9 cellular contexts compared by ENCODE assay signal in genomic region chr1:228463559-228464455, GRCh38. TPM values are rescaled to one million over a fixed set of nuclear protein-coding genes. Genes with fewer than 3 reads are reported as not detected.
DNase-seq lines count a peak whose midpoint lies in the region; ATAC-seq, FAIRE-seq and TF ChIP-seq lines count a peak whose summit lies in the region.
"Had no signal": no experiment of that assay in that cellular context is flagged by ENCODE, and none has a peak within 500 bp of the region (broad histone marks: within the 10 kb centered on the region; RNA-seq: fewer than 3 reads in every experiment).

No MANE protein-coding gene starts in this region.

- peaks cover 1% of the 10 kb centered on the region for H3K36me3 Mint-ChIP-seq in activated naive CD8-positive, alpha-beta T cell treated with anti-CD3 and anti-CD28 coated beads, Interleukin-2, amount 50 U/mL, for 24 hours (ENCODE audit: low read depth)

- 34% methylated on average over 42 of the region's 56 CpGs for WGBS in A549 (ENCODE audit: missing lambda C conversion rate)

- TF ChIP-seq CTCF in A549 (IDR thresholded peaks at IDR 0.05) (peak; percentile 18; the same call in 1 of the 3 replicates), Panc1 (IDR thresholded peaks at IDR 0.05) (peak; percentile 36), kidney epithelial cell (IDR thresholded peaks at IDR 0.05; ENCODE audit: insufficient read depth, low read length, poor library complexity, severe bottlenecking) (peak; percentile 1), gastrocnemius medialis (IDR thresholded peaks at IDR 0.05 in 4 of 5, conservative IDR thresholded peaks at IDR 0.05 in 1 of 5) (no peak)

- 0 out of 5 replicates have a peak, but pooled peaks of 1 of the 2 experiments have one; percentile 19 for TF ChIP-seq RAD21 in A549 (conservative IDR thresholded peaks at IDR 0.05 in 1 of 2, IDR thresholded peaks at IDR 0.05 in 1 of 2)

- POLR2A ChIA-PET in A549 (lab: Yijun Ruan, JAX) (interaction anchor here (0.6 kb wide), 1 partner anchor 41 kb away, joined by 3 read pairs; no protein-coding TSS in a partner anchor), Panc1 (lab: Charles Lee) (no interaction called here)

- H3K4me1 Mint-ChIP-seq in activated naive CD8-positive, alpha-beta T cell treated with anti-CD3 and anti-CD28 coated beads, Interleukin-2, amount 50 U/mL, for 24 hours, result peaks cover 50% of the 10 kb centered on the region

- H3K27ac ChIP-seq in A549, result peak overlapping the region; percentile 49 to 73
- no peak overlapping the region for H3K27ac ChIP-seq in Panc1 (ENCODE audit: low read length)
- H3K27ac ChIP-seq in gastrocnemius medialis, result no peak overlapping the region

- no peaks in the 10 kb centered on the region for H3K9me3 Mint-ChIP-seq in activated naive CD8-positive, alpha-beta T cell treated with anti-CD3 and anti-CD28 coated beads, Interleukin-2, amount 50 U/mL, for 24 hours

- in situ Hi-C loops in Panc1 (cut with HindIII; ENCODE audit: low pct_unique_long_range_greater_than_20kb, low sequenced_read_pairs), result no loop called here
- in situ Hi-C loops in gastrocnemius medialis (cut with MboI; ENCODE audit: low sequenced_read_pairs in 4 of 4), result no loop called here

- intact Hi-C loops in Panc1 (cut with micrococcal nuclease; ENCODE audit: unreplicated experiment) (no loop called here), gastrocnemius medialis (cut with DNase I; ENCODE audit: low total_unique reads) (no loop called here)

- ATAC-seq in A549, result peak; percentile 76 to 87
- peak; percentile 32 for ATAC-seq in GM18508 (IDR thresholded peaks at IDR 0.05; ENCODE audit: insufficient read depth, unreplicated experiment)
- peak; percentile 56 for ATAC-seq in HG03095 (IDR thresholded peaks at IDR 0.05; ENCODE audit: unreplicated experiment)
- peak; percentile 68 for ATAC-seq in Panc1
- ATAC-seq in activated naive CD8-positive, alpha-beta T cell treated with anti-CD3 and anti-CD28 coated beads, Interleukin-2, amount 50 U/mL, for 24 hours, result peak; percentile 78
- no peak for ATAC-seq in gastrocnemius medialis

- TF ChIP-seq POLR2A in A549 (IDR thresholded peaks at IDR 0.05; ENCODE audit: low read length) (no peak; the same call in 1 of the 2 replicates), gastrocnemius medialis (IDR thresholded peaks at IDR 0.05) (no peak)

- H3K4me2 ChIP-seq in A549, result peak overlapping the region; percentile 78

- CTCF ChIA-PET in A549 (lab: Yijun Ruan, JAX) (interaction anchor here (0.7 to 2.8 kb wide), 7 partner anchors 9 to 76 kb away, joined by 3 to 23 read pairs (median 4); no protein-coding TSS in a partner anchor), Panc1 (lab: Charles Lee) (interaction anchor here (0.6 kb wide), 1 partner anchor 18 kb away, joined by 6 read pairs; no protein-coding TSS in a partner anchor)

- H3K27me3 ChIP-seq in Panc1 (ENCODE audit: control insufficient read depth, insufficient read depth, low read length), result peaks cover 8% of the 10 kb centered on the region
- H3K27me3 ChIP-seq in kidney epithelial cell (ENCODE audit: control insufficient read depth, insufficient read depth, low read length), result peaks cover 38% of the 10 kb centered on the region
- peaks cover 96 to 99% (median 98%) of the 10 kb centered on the region in 3 donors for H3K27me3 ChIP-seq in gastrocnemius medialis

- H3K4me3 ChIP-seq in A549 (peak overlapping the region; percentile 38), Panc1 (ENCODE audit: low read depth in 2 of 2, low read length in 2 of 2) (peak overlapping the region; percentile 42 to 54), kidney epithelial cell (ENCODE audit: low read depth, low read length) (peak overlapping the region; percentile 30), gastrocnemius medialis (peak overlapping the region in 1 of 4 donors; percentile 16)

- FAIRE-seq in A549 (lab: Jason Lieb, UNC), result no peak
- FAIRE-seq: islet of Langerhans had no signal

- DNase-seq in A549 (ENCODE audit: low read depth in 1 of 2, low spot score in 1 of 2) (peak; percentile 77 to 83), Panc1 (ENCODE audit: low read depth, low spot score) (no peak), kidney epithelial cell (ENCODE audit: low read depth) (no peak), gastrocnemius medialis (no peak)
- DNase-seq in activated naive CD8-positive, alpha-beta T cell treated with anti-CD3 and anti-CD28 coated beads, Interleukin-2, amount 50 U/mL, for 24 hours, result peak; percentile 73
- peak; percentile 59 for DNase-seq in stimulated activated naive CD4-positive, alpha-beta T cell treated with Interleukin-2 at 50 U/mL for 16 hours (lab: John Stamatoyannopoulos, UW)

- H3K27me3 Mint-ChIP-seq in activated naive CD8-positive, alpha-beta T cell treated with anti-CD3 and anti-CD28 coated beads, Interleukin-2, amount 50 U/mL, for 24 hours, result peaks cover 48% of the 10 kb centered on the region

- peak overlapping the region; percentile 77 for H3K27ac Mint-ChIP-seq in activated naive CD8-positive, alpha-beta T cell treated with anti-CD3 and anti-CD28 coated beads, Interleukin-2, amount 50 U/mL, for 24 hours

- peak overlapping the region; percentile 87 for H3K4me3 Mint-ChIP-seq in activated naive CD8-positive, alpha-beta T cell treated with anti-CD3 and anti-CD28 coated beads, Interleukin-2, amount 50 U/mL, for 24 hours

- no TSS peak for BruUV-seq in Panc1 (replicated peaks; lab: Mats Ljungman, UMichigan)

- H3K4me1 ChIP-seq in A549, result peaks cover 16% of the 10 kb centered on the region; the same call in 2 of the 3 replicates
- peaks cover 6% of the 10 kb centered on the region; the same call in 1 of the 2 replicates for H3K4me1 ChIP-seq in Panc1 (ENCODE audit: control insufficient read depth, insufficient read depth, low read length)
- H3K4me1 ChIP-seq in gastrocnemius medialis, result no peaks in the 10 kb centered on the region

- no peak for TF ChIP-seq EP300 in A549 (IDR thresholded peaks at IDR 0.05)

- H3K36me3 ChIP-seq in Panc1 (ENCODE audit: control insufficient read depth, insufficient read depth, low read length), result no peaks in the 10 kb centered on the region
- H3K36me3 ChIP-seq in kidney epithelial cell (ENCODE audit: control insufficient read depth, insufficient read depth, low read length), result no peaks in the 10 kb centered on the region
- no peaks in the 10 kb centered on the region for H3K36me3 ChIP-seq in gastrocnemius medialis

- H3K9me3 ChIP-seq in A549, result no peaks in the 10 kb centered on the region
- H3K9me3 ChIP-seq in Panc1 (ENCODE audit: control insufficient read depth, insufficient read depth, low read depth, low read length), result no peaks in the 10 kb centered on the region
- no peaks in the 10 kb centered on the region for H3K9me3 ChIP-seq in gastrocnemius medialis

TF ChIP-seq in A549, 52 proteins besides CTCF, POLR2A, EP300 and RAD21 (continues in another document):
- TF ChIP-seq SMC3 (IDR thresholded peaks at IDR 0.05) (0 out of 3 replicates have a peak, but pooled peaks have one; percentile 10), ELK1 (IDR thresholded peaks at IDR 0.05; ENCODE audit: low read depth, low read length) (no peak), CEBPB (IDR thresholded peaks at IDR 0.05) (peak in 1 of 2 experiments; percentile 70; a peak in 1 of 4 replicates), EHF (CRISPR knock-in tag; IDR thresholded peaks at IDR 0.05) (no peak), MAX (IDR thresholded peaks at IDR 0.05) (peak; percentile 71)

RNA-seq across cellular contexts. Expression of gene RNF187, which starts 23.4 kb away (rescaled TPM):
- polyA plus RNA-seq in A549 (2011; rRNA removed), result 63.9 and 82.8 TPM in 2 replicates
- polyA plus RNA-seq in A549 (2012; cell fraction: cytosol; rRNA removed), result 54.8 and 62.8 TPM in 2 replicates
- 45.0 and 45.5 TPM in 2 replicates for polyA plus RNA-seq in A549 (2012; cell fraction: nucleus; rRNA removed)
- polyA plus RNA-seq in A549 (2017; fragmentation: RNase III; extraction: RNeasy Plus Mini Kit Qiagen cat#74134 plus additional on column Dnase treatment), result 52.7 to 67.5 TPM (median 64.5 TPM) in 3 replicates
- 60.3 and 74.0 TPM in 2 replicates for polyA minus RNA-seq in A549 (2011; rRNA and poly(A)+ RNA removed)
- 143 TPM for total RNA-seq in Panc1 (2021; ENCODE audit: unreplicated experiment)
- polyA plus RNA-seq in Panc1 (2012; ENCODE audit: insufficient read length), result 261 TPM
- total RNA-seq in kidney epithelial cell, result 128 and 136 TPM in 2 replicates
- 10 to 100 TPM; 33.5 to 99.8 (median 62.5) TPM for total RNA-seq in gastrocnemius medialis

RNA-seq across cellular contexts. Expression of gene TRIM17, which starts 47.1 kb away (rescaled TPM):
- polyA plus RNA-seq in A549 (2011; rRNA removed) (not detected in 2 replicates), A549 (2017; fragmentation: RNase III; extraction: RNeasy Plus Mini Kit Qiagen cat#74134 plus additional on column Dnase treatment) (not detected in 3 replicates)
- polyA plus RNA-seq in A549 (2012; cell fraction: cytosol; rRNA removed), result not detected in 2 replicates
- polyA plus RNA-seq in A549 (2012; cell fraction: nucleus; rRNA removed), result 0.04 TPM in 1 of 2 replicates, not detected in the other
- polyA minus RNA-seq in A549 (2011; rRNA and poly(A)+ RNA removed), result not detected in 2 replicates
- total RNA-seq in Panc1 (2021; ENCODE audit: unreplicated experiment) (1.2 TPM), kidney epithelial cell (4.6 and 6.1 TPM in 2 replicates), gastrocnemius medialis (not detected)
- 1.0 TPM for polyA plus RNA-seq in Panc1 (2012; ENCODE audit: insufficient read length)

RNA-seq across cellular contexts. Expression of gene TRIM11, which starts 57.2 kb away (rescaled TPM):
- polyA plus RNA-seq in A549 (2011; rRNA removed) (9.3 and 9.9 TPM in 2 replicates), A549 (2017; fragmentation: RNase III; extraction: RNeasy Plus Mini Kit Qiagen cat#74134 plus additional on column Dnase treatment) (18.8 to 20.1 TPM (median 20.1 TPM) in 3 replicates)
- polyA plus RNA-seq in A549 (2012; cell fraction: cytosol; rRNA removed), result 12.2 and 16.1 TPM in 2 replicates
- 41.5 and 54.1 TPM in 2 replicates for polyA plus RNA-seq in A549 (2012; cell fraction: nucleus; rRNA removed)
- polyA minus RNA-seq in A549 (2011; rRNA and poly(A)+ RNA removed), result 15.7 and 16.0 TPM in 2 replicates
- total RNA-seq in Panc1 (2021; ENCODE audit: unreplicated experiment) (38.6 TPM), kidney epithelial cell (47.0 and 59.9 TPM in 2 replicates), gastrocnemius medialis (10 to 100 TPM in 2 of 4 donors, 1 to 10 TPM in 2; 4.0 to 12.2 (median 9.3) TPM)
- 32.3 TPM for polyA plus RNA-seq in Panc1 (2012; ENCODE audit: insufficient read length)

Comparison
In these comparisons a context has a peak if more than half of its experiments do, and no peak if none do; other contexts are left out.
1. ATAC-seq: peak in A549 (2 of 2), GM18508 (single experiment), HG03095 (single experiment), Panc1 (single experiment) and activated naive CD8-positive, alpha-beta T cell treated with anti-CD3 and anti-CD28 coated beads, Interleukin-2, amount 50 U/mL, for 24 hours (single experiment); none in gastrocnemius medialis (0 of 2).
2. DNase-seq: peak in A549 (2 of 2), activated naive CD8-positive, alpha-beta T cell treated with anti-CD3 and anti-CD28 coated beads, Interleukin-2, amount 50 U/mL, for 24 hours (single experiment) and stimulated activated naive CD4-positive, alpha-beta T cell treated with Interleukin-2 at 50 U/mL for 16 hours (single experiment); none in Panc1 (single experiment), kidney epithelial cell (single experiment) and gastrocnemius medialis (0 of 2).
3. H3K27ac ChIP-seq: peak in A549 (2 of 2); none in Panc1 (single experiment) and gastrocnemius medialis (0 of 4).
4. CTCF ChIP-seq: peak in A549 (single experiment), Panc1 (single experiment) and kidney epithelial cell (single experiment); none in gastrocnemius medialis (0 of 5).